31 cellular contexts compared by ENCODE assay signal in genomic region chr11:33766085-33766484, GRCh38. TPM values are rescaled to one million over a fixed set of nuclear protein-coding genes. Genes with fewer than 3 reads are reported as not detected.
DNase-seq lines count a peak whose midpoint lies in the region; ATAC-seq, FAIRE-seq and TF ChIP-seq lines count a peak whose summit lies in the region.
"Had no signal": no experiment of that assay in that cellular context is flagged by ENCODE, and none has a peak within 500 bp of the region (broad histone marks: within the 10 kb centered on the region; RNA-seq: fewer than 3 reads in every experiment).

No MANE protein-coding gene starts in this region.

- H3K36me3 ChIP-seq in PC-3 (ENCODE audit: low read depth, low read length) (peaks cover 12% of the 10 kb centered on the region), K562 (ENCODE audit: control insufficient read depth, insufficient read depth, low read length) (peaks cover 48% of the 10 kb centered on the region; the same call in 2 of the 3 replicates)
- H3K36me3 ChIP-seq: BE2C had no signal

- H3K4me1 ChIP-seq in PC-3 (ENCODE audit: insufficient read depth, low read length) (peaks cover 25% of the 10 kb centered on the region), K562 (replicated peaks in 1 of 2; ENCODE audit: control insufficient read depth in 2 of 2, insufficient read depth in 2 of 2, low read length in 2 of 2) (no peaks in the 10 kb centered on the region)
- H3K4me1 ChIP-seq: A549; BE2C; BLaER1; BLaER1 treated with 17β-estradiol and CSF1 and Interleukin-3, amounts not matched to agents 10 nM and 100 nM had no signal

- no peak for FAIRE-seq in K562 (lab: Jason Lieb, UNC)
- FAIRE-seq: A204.1, A549, D721Med had no signal

- H3K4me3 ChIP-seq in PC-3 (ENCODE audit: low read length) (no peak overlapping the region), K562 (no peak overlapping the region)
- H3K4me3 ChIP-seq: A549; BLaER1; BLaER1 treated with 17β-estradiol and CSF1 and Interleukin-3, amounts not matched to agents 10 nM and 100 nM had no signal

- DNase-seq in PC-3 (peak; percentile 52), K562 (ENCODE audit: extremely low read depth in 1 of 4, low spot score in 3 of 4) (no peak), NCI-H446 treated with DMSO at 0.1 percent for 48 hours (lab: John Stamatoyannopoulos, UW) (no peak), cerebellar nuclear complex (lab: John Stamatoyannopoulos, UW) (no peak)
- DNase-seq: 8988T; ACHN; AML-193; BE2C; C1 segment of cervical spinal cord; Caco-2; Calu3; CD4-positive, alpha-beta memory T cell; CD4-positive, alpha-beta T cell; CD4-positive, CD25-positive, alpha-beta regulatory T cell; CD8-positive, alpha-beta memory T cell; CD8-positive, alpha-beta T cell; COR-L47; DMS 273 treated with DMSO at 0.1 percent for 48 hours; DMS153; DMS53; DMS79; DMS79 treated with DMSO at 0.1 percent for 48 hours; DND-41; EL had no signal

- H4K20me1 ChIP-seq in PC-3 (ENCODE audit: low read length) (no peaks in the 10 kb centered on the region), K562 (replicated peaks; ENCODE audit: control insufficient read depth, insufficient read depth, low read length) (no peaks in the 10 kb centered on the region)

- no peak for TF ChIP-seq RAD21 in K562 (CRISPR knock-in tag; conservative IDR thresholded peaks at IDR 0.05 in 1 of 2, IDR thresholded peaks at IDR 0.05 in 1 of 2)

- H3K27ac ChIP-seq in PC-3 (ENCODE audit: low read length) (0 out of 2 replicates have a peak overlapping the region, but pooled peaks have one; percentile 5), K562 (ENCODE audit: extremely low read depth, low read depth, low read length) (no peak overlapping the region)
- H3K27ac ChIP-seq: 22Rv1; A549; BLaER1; BLaER1 treated with 17β-estradiol and CSF1 and Interleukin-3, amounts not matched to agents 10 nM and 100 nM; C4-2B had no signal

- no peak overlapping the region; the same call in 1 of the 2 replicates for H3K4me2 ChIP-seq in PC-3 (ENCODE audit: low read length)
- no peak overlapping the region for H3K4me2 ChIP-seq in K562 (ENCODE audit: insufficient read depth, low read length)
- H3K4me2 ChIP-seq: A549; BLaER1; BLaER1 treated with 17β-estradiol and CSF1 and Interleukin-3, amounts not matched to agents 10 nM and 100 nM had no signal

- no peak overlapping the region for H2AFZ ChIP-seq in PC-3 (ENCODE audit: low read length)
- H2AFZ ChIP-seq in K562 (ENCODE audit: low read depth, low read length) = no peak overlapping the region

- CTCF ChIA-PET in PC-3 (lab: Charles Lee) = no interaction called here
- CTCF ChIA-PET in K562 (lab: Yijun Ruan, JAX; ENCODE audit: low intra/inter-chr PET ratio) = no interaction called here

- no TSS peak for BruUV-seq in PC-3 (replicated peaks; lab: Mats Ljungman, UMichigan)
- BruUV-seq in K562 (replicated peaks; lab: Mats Ljungman, UMichigan) = no TSS peak

- H3K9me2 ChIP-seq in PC-3 (replicated peaks; ENCODE audit: low read length) = no peaks in the 10 kb centered on the region

- H3K79me2 ChIP-seq in PC-3 (ENCODE audit: low read length) (peaks cover 12% of the 10 kb centered on the region), K562 (ENCODE audit: control insufficient read depth, insufficient read depth, low read length) (no peaks in the 10 kb centered on the region)

- in situ Hi-C loops in K562 (cut with MboI) = no loop called here

- ATAC-seq in PC-3 (peak; percentile 93), K562 (no peak)
- ATAC-seq: A549; CD8-positive, alpha-beta T cell had no signal

- no peak for TF ChIP-seq POLR2A in K562 (conservative IDR thresholded peaks at IDR 0.05)

- POLR2A ChIA-PET in PC-3 (lab: Charles Lee; ENCODE audit: unreplicated experiment) = no interaction called here
- POLR2A ChIA-PET in K562 (lab: Yijun Ruan, JAX) = no interaction called here

- H3F3A ChIP-seq in PC-3 (ENCODE audit: low read length, unreplicated experiment) = no peaks in the 10 kb centered on the region

- no peak for TF ChIP-seq CTCF in PC-3 (conservative IDR thresholded peaks at IDR 0.05; ENCODE audit: low read depth, low read length)
- TF ChIP-seq CTCF in K562 (IDR thresholded peaks at IDR 0.05 in 2 of 3, conservative IDR thresholded peaks at IDR 0.05 in 1 of 3; ENCODE audit: insufficient read depth in 2 of 3, low read depth in 1 of 3, low read length in 3 of 3) = no peak

- no peaks in the 10 kb centered on the region for H3K9me1 ChIP-seq in K562 (ENCODE audit: control insufficient read depth, insufficient read depth, low read length)

- no peak for TF ChIP-seq EP300 in K562 (IDR thresholded peaks at IDR 0.05; ENCODE audit: low read length)

- 78% methylated on average over 2 of the region's 2 CpGs for WGBS in K562 (ENCODE audit: insufficient coverage, low coverage, missing lambda C conversion rate)

- H3K27me3 ChIP-seq in PC-3 (ENCODE audit: low read length) (no peaks in the 10 kb centered on the region), K562 (ENCODE audit: control insufficient read depth in 2 of 2, insufficient read depth in 2 of 2, low read length in 2 of 2) (no peaks in the 10 kb centered on the region)
- H3K27me3 ChIP-seq: BE2C; BLaER1; BLaER1 treated with 17β-estradiol and CSF1 and Interleukin-3, amounts not matched to agents 10 nM and 100 nM had no signal

- H3K9me3 ChIP-seq in PC-3 (ENCODE audit: low read length) (no peaks in the 10 kb centered on the region), K562 (replicated peaks; ENCODE audit: control insufficient read depth, insufficient read depth, low read depth, low read length) (no peaks in the 10 kb centered on the region)
- H3K9me3 ChIP-seq: A549, BE2C, Caco-2 had no signal

- H3K9ac ChIP-seq in PC-3 (ENCODE audit: low read length) (no peak overlapping the region), K562 (ENCODE audit: insufficient read depth in 1 of 2, low read depth in 2 of 2, low read length in 2 of 2) (no peak overlapping the region)
- H3K9ac ChIP-seq: BLaER1; BLaER1 treated with 17β-estradiol and CSF1 and Interleukin-3, amounts not matched to agents 10 nM and 100 nM had no signal

- intact Hi-C loops in PC-3 (cut with micrococcal nuclease) = no loop called here
- intact Hi-C loops in K562 (cut with micrococcal nuclease) = no loop called here

RNA-seq across cellular contexts. Expression of gene FBXO3, which starts 8.2 kb away (rescaled TPM):
- 20.2 and 22.5 TPM in 2 replicates for total RNA-seq in PC-3 (2014; rRNA removed)
- 21.1 and 48.4 TPM in 2 replicates for total RNA-seq in K562 (2011; cell fraction: chromatin; rRNA removed; ENCODE audit: low replicate concordance)
- 13.7 TPM in 2 replicates for total RNA-seq in K562 (2011; cell fraction: nucleolus; rRNA removed)
- 25.1 and 36.8 TPM in 2 replicates for total RNA-seq in K562 (2011; cell fraction: nucleoplasm; rRNA removed)
- 11.6 and 14.3 TPM in 2 replicates for total RNA-seq in K562 (2014; rRNA removed)
- total RNA-seq in K562 (2014; rRNA removed; fragmentation: Illumina TruSeq; extraction: Trizol) = 29.2 and 33.3 TPM in 2 replicates
- 21.4 and 21.9 TPM in 2 replicates for total RNA-seq in K562 (2015; rRNA removed; fragmentation: Illumina TruSeq; extraction: Trizol)
- total RNA-seq in K562 (2021) = 24.3 and 25.2 TPM in 2 replicates
- polyA plus RNA-seq in K562 (2011; rRNA removed) = 41.4 and 59.3 TPM in 2 replicates
- polyA plus RNA-seq in K562 (2011; cell fraction: cytosol; rRNA removed) = 14.6 and 20.0 TPM in 2 replicates
- 31.8 and 39.7 TPM in 2 replicates for polyA plus RNA-seq in K562 (2011; cell fraction: nucleus; rRNA removed)
- 15.9 and 16.2 TPM in 2 replicates for polyA plus RNA-seq in K562 (2012)
- 26.7 and 30.1 TPM in 2 replicates for polyA plus RNA-seq in K562 (2014; fragmentation: Illumina TruSeq; extraction: Trizol)
- polyA plus RNA-seq in K562 (2014; fragmentation: Nextera tagmentation; extraction: Ambion mirVana) = 10 to 100 TPM; 55.7 to 57.9 TPM
- 18.9 and 19.5 TPM in 2 replicates for polyA plus RNA-seq in K562 (2014; rRNA removed)
- polyA minus RNA-seq in K562 (2011; rRNA and poly(A)+ RNA removed) = 49.3 and 56.4 TPM in 2 replicates
- 13.7 and 22.0 TPM in 2 replicates for polyA minus RNA-seq in K562 (2011; cell fraction: cytosol; rRNA and poly(A)+ RNA removed)
- 24.5 and 39.2 TPM in 2 replicates for polyA minus RNA-seq in K562 (2011; cell fraction: nucleus; rRNA and poly(A)+ RNA removed)

RNA-seq across cellular contexts. Expression of gene CD59, which starts 29.9 kb away (rescaled TPM):
- total RNA-seq in PC-3 (2014; rRNA removed) = 134 and 170 TPM in 2 replicates
- 143 and 169 TPM in 2 replicates for total RNA-seq in K562 (2011; cell fraction: chromatin; rRNA removed; ENCODE audit: low replicate concordance)
- 151 TPM in 2 replicates for total RNA-seq in K562 (2011; cell fraction: nucleolus; rRNA removed)
- 143 and 167 TPM in 2 replicates for total RNA-seq in K562 (2011; cell fraction: nucleoplasm; rRNA removed)
- total RNA-seq in K562 (2014; rRNA removed) = 38.1 and 59.9 TPM in 2 replicates
- total RNA-seq in K562 (2014; rRNA removed; fragmentation: Illumina TruSeq; extraction: Trizol) = 155 and 191 TPM in 2 replicates
- 95.2 and 104 TPM in 2 replicates for total RNA-seq in K562 (2015; rRNA removed; fragmentation: Illumina TruSeq; extraction: Trizol)
- 171 and 173 TPM in 2 replicates for total RNA-seq in K562 (2021)
- 235 and 338 TPM in 2 replicates for polyA plus RNA-seq in K562 (2011; rRNA removed)
- polyA plus RNA-seq in K562 (2011; cell fraction: cytosol; rRNA removed) = 175 and 195 TPM in 2 replicates
- polyA plus RNA-seq in K562 (2011; cell fraction: nucleus; rRNA removed) = 82.1 and 94.2 TPM in 2 replicates
- polyA plus RNA-seq in K562 (2012) = 117 and 172 TPM in 2 replicates
- polyA plus RNA-seq in K562 (2014; fragmentation: Illumina TruSeq; extraction: Trizol) = 218 and 230 TPM in 2 replicates
- 100 to 1,000 TPM; 283 to 287 TPM for polyA plus RNA-seq in K562 (2014; fragmentation: Nextera tagmentation; extraction: Ambion mirVana)
- 125 and 146 TPM in 2 replicates for polyA plus RNA-seq in K562 (2014; rRNA removed)
- polyA minus RNA-seq in K562 (2011; rRNA and poly(A)+ RNA removed) = 172 and 217 TPM in 2 replicates
- 39.2 and 67.7 TPM in 2 replicates for polyA minus RNA-seq in K562 (2011; cell fraction: cytosol; rRNA and poly(A)+ RNA removed)
- 23.2 and 27.7 TPM in 2 replicates for polyA minus RNA-seq in K562 (2011; cell fraction: nucleus; rRNA and poly(A)+ RNA removed)
